Comparison of ENCODE assay signal across 11 cellular contexts in genomic region chr14:63510538-63510937, GRCh38. TPM values are rescaled to one million over a fixed set of nuclear protein-coding genes. Genes with fewer than 3 reads are reported as not detected.
DNase-seq lines count a peak whose midpoint lies in the region; ATAC-seq and TF ChIP-seq lines count a peak whose summit lies in the region.
"Had no signal": no experiment of that assay in that cellular context is flagged by ENCODE, and none has a peak within 500 bp of the region (broad histone marks: within the 10 kb centered on the region; RNA-seq: fewer than 3 reads in every experiment).

No MANE protein-coding gene starts in this region.

- no peak overlapping the region for H3K4me3 ChIP-seq in fibroblast of villous mesenchyme (ENCODE audit: low read depth, low read length)
- H3K4me3 ChIP-seq in esophagus muscularis mucosa = no peak overlapping the region
- H3K4me3 ChIP-seq: prostate gland, suprapubic skin had no signal

- peak; percentile 68 for DNase-seq in KBM-7
- DNase-seq in fibroblast of villous mesenchyme (ENCODE audit: low read depth) = peak; percentile 37
- DNase-seq in esophagus muscularis mucosa (ENCODE audit: extremely low spot score) = no peak
- no peak for DNase-seq in nucleus accumbens (lab: John Stamatoyannopoulos, UW)
- no peak for DNase-seq in NCI-H2107 (lab: John Stamatoyannopoulos, UW)
- DNase-seq: NCI-H1694 treated with DMSO at 0.1 percent for 48 hours had no signal

- TF ChIP-seq CTCF in fibroblast of villous mesenchyme (IDR thresholded peaks at IDR 0.05; ENCODE audit: insufficient read depth, low read depth, low read length) (no peak), esophagus muscularis mucosa (IDR thresholded peaks at IDR 0.05) (no peak)

- H3K36me3 ChIP-seq in esophagus muscularis mucosa = no peaks in the 10 kb centered on the region
- H3K36me3 ChIP-seq: prostate gland, suprapubic skin had no signal

- intact Hi-C loops in esophagus muscularis mucosa (cut with DNase I) = no loop called here

- no peaks in the 10 kb centered on the region for H3K9me3 ChIP-seq in esophagus muscularis mucosa
- H3K9me3 ChIP-seq: prostate gland, suprapubic skin had no signal

- ATAC-seq in GM18858 (IDR thresholded peaks at IDR 0.05; ENCODE audit: unreplicated experiment) = peak; percentile 62
- ATAC-seq in GM21786 (IDR thresholded peaks at IDR 0.05; ENCODE audit: unreplicated experiment) = peak; percentile 84
- no peak for ATAC-seq in HG03025 (IDR thresholded peaks at IDR 0.05; ENCODE audit: low FRiP score, unreplicated experiment)

- 68% methylated on average over 5 of the region's 5 CpGs for WGBS in esophagus muscularis mucosa

- peaks cover 14 to 42% (median 33%) of the 10 kb centered on the region in 4 donors for H3K4me1 ChIP-seq in esophagus muscularis mucosa
- H3K4me1 ChIP-seq: prostate gland had no signal

- H3K27me3 ChIP-seq in esophagus muscularis mucosa = no peaks in the 10 kb centered on the region
- H3K27me3 ChIP-seq: suprapubic skin had no signal

- in situ Hi-C loops in KBM-7 (cut with MboI; ENCODE audit: low pct_unique_long_range_greater_than_20kb, low sequenced_read_pairs) = no loop called here

- no peak overlapping the region for H3K27ac ChIP-seq in esophagus muscularis mucosa (replicated peaks in 1 of 4)
- H3K27ac ChIP-seq: prostate gland, suprapubic skin had no signal

- no peak for TF ChIP-seq EP300 in esophagus muscularis mucosa (IDR thresholded peaks at IDR 0.05)

- no peak for TF ChIP-seq POLR2A in esophagus muscularis mucosa (IDR thresholded peaks at IDR 0.05; ENCODE audit: low read depth)

RNA-seq across cellular contexts. Expression of gene PPP2R5E, which starts 32.6 kb away (rescaled TPM):
- total RNA-seq in fibroblast of villous mesenchyme (21.9 and 32.4 TPM in 2 replicates), esophagus muscularis mucosa (10 to 100 TPM; 26.3 to 30.7 (median 30.2) TPM)

Comparison
In these comparisons a context has a peak if more than half of its experiments do, and no peak if none do; other contexts are left out.
1. DNase-seq: peak in KBM-7 (single experiment) and fibroblast of villous mesenchyme (single experiment); none in esophagus muscularis mucosa (single experiment), nucleus accumbens (0 of 56) and NCI-H2107 (single experiment).